ENCODE assay signal across 8 cellular contexts in genomic region chr12:108856428-108857157, GRCh38. TPM values are rescaled to one million over a fixed set of nuclear protein-coding genes. Genes with fewer than 3 reads are reported as not detected.
DNase-seq lines count a peak whose midpoint lies in the region; ATAC-seq and TF ChIP-seq lines count a peak whose summit lies in the region.

No MANE protein-coding gene starts in this region.

- H3K27ac Mint-ChIP-seq in activated naive CD4-positive, alpha-beta T cell treated with anti-CD3 and anti-CD28 coated beads, Interleukin-2, amount 50 U/mL, for 24 hours: peak overlapping the region; percentile 66

- no peaks in the 10 kb centered on the region for H3K9me3 Mint-ChIP-seq in activated naive CD4-positive, alpha-beta T cell treated with anti-CD3 and anti-CD28 coated beads, Interleukin-2, amount 50 U/mL, for 24 hours

- peak overlapping the region; percentile 82 for H3K4me3 Mint-ChIP-seq in activated naive CD4-positive, alpha-beta T cell treated with anti-CD3 and anti-CD28 coated beads, Interleukin-2, amount 50 U/mL, for 24 hours

- peaks cover 2% of the 10 kb centered on the region for H3K36me3 Mint-ChIP-seq in activated naive CD4-positive, alpha-beta T cell treated with anti-CD3 and anti-CD28 coated beads, Interleukin-2, amount 50 U/mL, for 24 hours

- no peak for TF ChIP-seq CTCF in heart left ventricle (IDR thresholded peaks at IDR 0.05)

- H3K27me3 ChIP-seq in heart left ventricle: no peaks in the 10 kb centered on the region
- no peaks in the 10 kb centered on the region for H3K27me3 ChIP-seq in rectal smooth muscle tissue (ENCODE audit: control insufficient read depth, insufficient read depth, low read length)

- H3K27ac ChIP-seq in heart left ventricle: peak overlapping the region; percentile 86 to 99 (median 96)
- H3K27ac ChIP-seq in rectal smooth muscle tissue (ENCODE audit: low read depth, low read length): peak overlapping the region; percentile 78

- H3K4me3 ChIP-seq in heart left ventricle (peak overlapping the region; percentile 62 to 98 (median 88)), rectal smooth muscle tissue (ENCODE audit: low read length) (peak overlapping the region; percentile 87)

- WGBS in heart left ventricle, 4 donors: 1 to 6% (median 4%) methylated on average over 8 to 24 of the region's 24 CpGs

- DNase-seq in DMS53 (lab: John Stamatoyannopoulos, UW) (peak; percentile 69), DMS53 treated with DMSO at 0.1 percent for 48 hours (lab: John Stamatoyannopoulos, UW; ENCODE audit: unreplicated experiment) (no peak), SK-MEL-5 (ENCODE audit: low read depth, low spot score) (peak; percentile 45), heart left ventricle (peak; percentile 80 to 93 (median 86)), KBM-7 (no peak)

- H3K27me3 Mint-ChIP-seq in activated naive CD4-positive, alpha-beta T cell treated with anti-CD3 and anti-CD28 coated beads, Interleukin-2, amount 50 U/mL, for 24 hours: no peaks in the 10 kb centered on the region

- H3K36me3 ChIP-seq in heart left ventricle (peaks cover 0 to 9% (median 4%) of the 10 kb centered on the region in 9 donors), rectal smooth muscle tissue (ENCODE audit: control insufficient read depth, insufficient read depth, low read length) (no peaks in the 10 kb centered on the region)

- peak; percentile 21 for ATAC-seq in HG02973 (IDR thresholded peaks at IDR 0.05; ENCODE audit: unreplicated experiment)
- peak; percentile 41 to 63 (median 60) for ATAC-seq in heart left ventricle

- in situ Hi-C loops in SK-MEL-5 (cut with HindIII; ENCODE audit: low pct_unique_long_range_greater_than_20kb, low sequenced_read_pairs): no loop called here
- in situ Hi-C loops in KBM-7 (cut with MboI; ENCODE audit: low pct_unique_long_range_greater_than_20kb, low sequenced_read_pairs): no loop called here

- peak in 1 of 2 donors; percentile 44 for TF ChIP-seq POLR2A in heart left ventricle (IDR thresholded peaks at IDR 0.05)

- intact Hi-C loops in heart left ventricle (cut with DNase I): loop anchor here in 9 of 10 donors (2.0 to 10.0 kb wide), 11 partner anchors 24 to 294 kb away; partner anchors contain the start of genes ISCU (in 3 of the 9), CORO1C (in 2 of the 9), SART3 (in 2 of the 9) and ALKBH2 (in 1 of the 9)

- peaks cover 41% of the 10 kb centered on the region for H3K4me1 Mint-ChIP-seq in activated naive CD4-positive, alpha-beta T cell treated with anti-CD3 and anti-CD28 coated beads, Interleukin-2, amount 50 U/mL, for 24 hours

- peaks cover 0 to 6% (median 0%) of the 10 kb centered on the region in 12 donors for H3K9me3 ChIP-seq in heart left ventricle

- peak overlapping the region; percentile 66 for H3K9ac ChIP-seq in rectal smooth muscle tissue (ENCODE audit: low read length)

- H3K4me1 ChIP-seq in heart left ventricle: peaks cover 12 to 82% (median 57%) of the 10 kb centered on the region in 12 donors
- H3K4me1 ChIP-seq in rectal smooth muscle tissue (ENCODE audit: control insufficient read depth, insufficient read depth, low read length): peaks cover 15% of the 10 kb centered on the region

RNA-seq across cellular contexts. Expression of gene SSH1, which starts 0.8 kb away (rescaled TPM):
- 51.8 and 52.6 TPM in 2 replicates for total RNA-seq in SK-MEL-5 (2014; rRNA removed; shearing (Covaris generic))
- polyA plus RNA-seq in SK-MEL-5 (2015; cell fraction: cytosol; rRNA removed): 128 and 165 TPM in 2 replicates
- 131 and 150 TPM in 2 replicates for polyA plus RNA-seq in SK-MEL-5 (2015; cell fraction: nucleus; rRNA removed)
- 10 to 100 TPM; 20.2 to 45.8 (median 34.3) TPM for total RNA-seq in heart left ventricle
- 10 to 100 TPM in 1 of 2 donors, 1 to 10 TPM in 1; 7.8 to 15.2 TPM for polyA plus RNA-seq in heart left ventricle

RNA-seq across cellular contexts. Expression of gene DAO, which starts 23.3 kb away (rescaled TPM):
- not detected in 2 replicates for total RNA-seq in SK-MEL-5 (2014; rRNA removed; shearing (Covaris generic))
- polyA plus RNA-seq in SK-MEL-5 (2015; cell fraction: cytosol; rRNA removed): not detected in 2 replicates
- polyA plus RNA-seq in SK-MEL-5 (2015; cell fraction: nucleus; rRNA removed): not detected in 2 replicates
- not detected for total RNA-seq in heart left ventricle
- polyA plus RNA-seq in heart left ventricle: not detected

Comparison
In these comparisons a context has a peak if more than half of its experiments do, and no peak if none do; other contexts are left out.
1. DNase-seq: peak in DMS53 (single experiment), SK-MEL-5 (single experiment) and heart left ventricle (5 of 5); none in DMS53 treated with DMSO at 0.1 percent for 48 hours (single experiment) and KBM-7 (single experiment).